Comparison of ENCODE assay signal across 12 cellular contexts in the genomic region with DNA sequence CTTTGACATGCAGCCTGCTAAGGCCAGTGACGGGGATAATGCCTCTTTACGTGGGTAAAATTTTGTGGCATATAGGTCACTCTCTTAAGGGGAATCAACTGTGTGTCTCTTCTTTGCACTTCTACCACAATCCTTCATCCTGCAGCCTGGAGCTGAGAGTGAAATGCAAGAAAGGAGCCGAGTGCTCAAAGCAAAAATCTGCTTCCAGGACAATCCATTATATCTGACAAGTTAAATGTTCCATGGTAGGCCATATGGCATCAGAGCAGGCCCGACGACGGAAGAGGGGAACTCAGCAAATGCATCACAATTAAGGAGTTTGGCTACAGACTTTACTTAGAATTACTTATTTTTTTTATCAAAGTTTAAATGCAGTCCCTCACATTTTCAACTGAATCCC.
DNase-seq lines count a peak whose midpoint lies in the region; ATAC-seq and TF ChIP-seq lines count a peak whose summit lies in the region.
"Had no signal": no experiment of that assay in that cellular context is flagged by ENCODE, and none has a peak within 500 bp of the region (broad histone marks: within the 10 kb centered on the region; RNA-seq: fewer than 3 reads in every experiment).

No MANE protein-coding gene starts in this region.

- no peaks in the 10 kb centered on the region for H3K27me3 Mint-ChIP-seq in nephron progenitor cell (ENCODE audit: low read depth, poor library complexity)

- in situ Hi-C loops in brain microvascular endothelial cell (cut with HindIII; ENCODE audit: low pct_ligation_motif_present, low sequenced_read_pairs): no loop called here

- no peaks in the 10 kb centered on the region for H3K27me3 ChIP-seq in brain microvascular endothelial cell (replicated peaks)

- H3K4me3 ChIP-seq in brain microvascular endothelial cell (ENCODE audit: low read depth, low read length): no peak overlapping the region
- no peak overlapping the region for H3K4me3 ChIP-seq in coronary artery

- DNase-seq in DMS 273 (lab: John Stamatoyannopoulos, UW; ENCODE audit: unreplicated experiment) (peak; percentile 87), NCI-H2171 treated with DMSO at 0.1 percent for 48 hours (lab: John Stamatoyannopoulos, UW) (peak; percentile 86), cerebellum (ENCODE audit: low spot score) (peak; percentile 32), nephron progenitor cell (peak; percentile 35), left colon (no peak), brain microvascular endothelial cell (no peak), coronary artery (ENCODE audit: low spot score) (no peak), NCI-H2081 treated with DMSO at 0.1 percent for 48 hours (lab: John Stamatoyannopoulos, UW) (no peak)
- DNase-seq: activated CD4-positive, alpha-beta T cell treated with anti-CD3 and anti-CD28 coated beads, Interleukin-2, amount 50 U/mL, for 4 hours; cortex of kidney; NCI-H774; SIG-M5 had no signal

- peaks cover 5% of the 10 kb centered on the region for H3K36me3 Mint-ChIP-seq in nephron progenitor cell (ENCODE audit: low read depth)

- no peaks in the 10 kb centered on the region for H3K36me3 ChIP-seq in brain microvascular endothelial cell (replicated peaks)

- ATAC-seq in left colon: no peak

- H3K27ac ChIP-seq in brain microvascular endothelial cell (no peak overlapping the region), coronary artery (no peak overlapping the region)

- H3K4me3 Mint-ChIP-seq in nephron progenitor cell: peak overlapping the region; percentile 52

- peaks cover 90% of the 10 kb centered on the region for H3K4me1 Mint-ChIP-seq in nephron progenitor cell

- TF ChIP-seq CTCF in nephron progenitor cell (IDR thresholded peaks at IDR 0.05): no peak
- no peak for TF ChIP-seq CTCF in brain microvascular endothelial cell (IDR thresholded peaks at IDR 0.05; ENCODE audit: low read depth, low read length, missing control alignments)
- no peak for TF ChIP-seq CTCF in coronary artery (IDR thresholded peaks at IDR 0.05)

- no peaks in the 10 kb centered on the region for H3K9me3 Mint-ChIP-seq in nephron progenitor cell

- peak overlapping the region; percentile 40 for H3K27ac Mint-ChIP-seq in nephron progenitor cell

- intact Hi-C loops in left colon (cut with DNase I, micrococcal nuclease): loop anchor here in 1 of 2 donors (5.0 to 10.0 kb wide), 3 partner anchors 166 to 1158 kb away; no protein-coding TSS in a partner anchor

Comparison
In these comparisons a context has a peak if more than half of its experiments do, and no peak if none do; other contexts are left out.
1. DNase-seq: peak in DMS 273 (single experiment), NCI-H2171 treated with DMSO at 0.1 percent for 48 hours (single experiment), cerebellum (single experiment) and nephron progenitor cell (single experiment); none in left colon (0 of 2), brain microvascular endothelial cell (single experiment), coronary artery (single experiment) and NCI-H2081 treated with DMSO at 0.1 percent for 48 hours (single experiment).